In the genomic region with DNA sequence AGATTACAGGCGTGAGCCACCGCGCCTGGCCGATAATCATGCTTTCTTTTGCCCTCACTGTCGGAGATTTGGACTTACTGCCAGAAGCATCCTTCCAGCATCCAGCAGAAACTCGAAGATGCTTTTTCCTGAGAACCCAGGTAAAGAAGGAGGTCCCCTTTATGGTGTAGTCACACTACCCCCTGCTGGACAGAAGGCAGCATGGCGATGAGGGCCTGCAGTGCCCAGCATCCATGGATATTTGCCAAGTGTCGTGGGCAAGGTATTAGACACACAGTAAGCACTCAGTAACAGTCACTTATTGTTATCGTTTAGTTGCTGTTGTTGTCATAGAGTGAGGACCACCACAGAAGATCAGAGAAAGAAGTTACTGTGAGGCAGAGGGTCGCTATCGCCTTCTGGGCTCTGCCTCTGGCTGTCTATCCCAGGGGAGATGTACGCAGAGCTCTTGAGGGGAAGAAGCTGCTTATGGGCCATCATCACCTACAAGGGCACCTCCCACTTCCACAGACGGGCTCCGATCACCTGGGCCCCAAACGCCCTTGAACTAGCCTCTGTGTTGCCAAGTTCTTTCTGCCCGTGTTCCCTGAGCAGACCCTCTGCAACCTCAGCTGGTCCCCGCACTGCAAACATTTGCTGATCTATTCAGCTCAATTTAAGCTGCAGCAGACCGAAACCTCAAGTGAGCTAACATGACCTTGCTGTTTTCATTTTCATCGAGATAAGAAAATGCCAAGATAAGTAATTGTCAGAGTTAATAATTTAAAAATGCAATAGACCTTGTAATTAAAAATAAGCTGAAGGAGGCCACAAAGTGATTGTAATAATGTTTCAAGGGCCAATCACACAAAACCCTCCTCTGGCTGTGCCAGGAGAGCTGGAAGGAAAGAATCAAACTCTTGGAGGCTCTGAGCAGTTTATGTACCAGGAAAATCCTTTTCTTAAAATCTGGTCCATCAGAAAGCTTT, we compare ENCODE assay signal across 9 cellular contexts. TPM values are rescaled to one million over a fixed set of nuclear protein-coding genes. Genes with fewer than 3 reads are reported as not detected.
A peak's percentile ranks its signal among the peaks of the same experiment; 100 is the strongest.
DNase-seq lines count a peak whose midpoint lies in the region; ATAC-seq, FAIRE-seq and TF ChIP-seq lines count a peak whose summit lies in the region.
"Had no signal": no experiment of that assay in that cellular context is flagged by ENCODE, and none has a peak within 500 bp of the region (broad histone marks: within the 10 kb centered on the region; RNA-seq: fewer than 3 reads in every experiment).

No MANE protein-coding gene starts in this region.

- ATAC-seq in HG03457 (IDR thresholded peaks at IDR 0.05; ENCODE audit: unreplicated experiment) (no peak), GM18517 (IDR thresholded peaks at IDR 0.05; ENCODE audit: unreplicated experiment) (no peak)

- H3F3A ChIP-seq in neural cell (ENCODE audit: insufficient read depth, low read length, poor library complexity, severe bottlenecking), result no peaks in the 10 kb centered on the region

- H3K27ac ChIP-seq in AG04450 (ENCODE audit: low read depth, low read length) (no peak overlapping the region), neural cell (ENCODE audit: low read length) (no peak overlapping the region)
- H3K27ac ChIP-seq: epithelial cell of prostate had no signal

- H3K9me2 ChIP-seq in neural cell (ENCODE audit: insufficient read depth, low read length), result no peaks in the 10 kb centered on the region

- TF ChIP-seq RAD21 in neural cell (conservative IDR thresholded peaks at IDR 0.05), result peak; percentile 86

- peak; percentile 70 for TF ChIP-seq CTCF in AG04450 (IDR thresholded peaks at IDR 0.05; ENCODE audit: low read depth, low read length)
- TF ChIP-seq CTCF in fibroblast of mammary gland (conservative IDR thresholded peaks at IDR 0.05; ENCODE audit: control insufficient read depth, insufficient read depth, low read depth, low read length), result peak; percentile 76
- TF ChIP-seq CTCF in neural cell (IDR thresholded peaks at IDR 0.05; ENCODE audit: poor library complexity, severe bottlenecking), result peak; percentile 74

- no peaks in the 10 kb centered on the region for H4K20me1 ChIP-seq in neural cell (ENCODE audit: insufficient read depth)

- no peak overlapping the region for H3K4me3 ChIP-seq in AG04450 (ENCODE audit: low read depth, low read length)
- no peak overlapping the region for H3K4me3 ChIP-seq in fibroblast of mammary gland (ENCODE audit: control insufficient read depth, low read depth, low read length)
- H3K4me3 ChIP-seq in neural cell (ENCODE audit: low read length), result no peak overlapping the region

- CTCF ChIA-PET in AG04450 (lab: Charles Lee), result interaction anchor here (0.6 to 2.4 kb wide), 9 partner anchors 24 to 1716 kb away, joined by 3 to 13 read pairs (median 4); no protein-coding TSS in a partner anchor

- H2AFZ ChIP-seq in neural cell (ENCODE audit: low read depth, low read length), result no peak overlapping the region

- POLR2A ChIA-PET in AG04450 (lab: Yijun Ruan, JAX), result no interaction called here

- no peak for TF ChIP-seq POLR2A in GM12891 (IDR thresholded peaks at IDR 0.05; ENCODE audit: low read depth, low read length)

- no peak for TF ChIP-seq EP300 in neural cell (conservative IDR thresholded peaks at IDR 0.05; ENCODE audit: poor library complexity, severe bottlenecking)

- no peak overlapping the region for H3K4me2 ChIP-seq in neural cell (ENCODE audit: low read length)

- no peak for DNase-seq in AG04450 (ENCODE audit: low read depth, low spot score)
- no peak for DNase-seq in GM12891 (ENCODE audit: insufficient read length, low spot score)
- DNase-seq in NCI-H1436 treated with DMSO at 0.1 percent for 48 hours (lab: John Stamatoyannopoulos, UW), result peak; percentile 5
- DNase-seq in activated CD4-positive, alpha-beta T cell treated with anti-CD3 and anti-CD28 coated beads for 48 hours, result peak; percentile 77
- peak; percentile 57 for DNase-seq in fibroblast of mammary gland (ENCODE audit: low read depth)

- H3K79me2 ChIP-seq in neural cell (replicated peaks; ENCODE audit: insufficient read depth, low read length), result no peaks in the 10 kb centered on the region

- H3K36me3 ChIP-seq in neural cell (ENCODE audit: insufficient read depth, low read length), result no peaks in the 10 kb centered on the region

- peak; percentile 69 for FAIRE-seq in GM12891 (lab: Jason Lieb, UNC)

- no peak overlapping the region for H3K9ac ChIP-seq in neural cell (ENCODE audit: low read length)

- H3K27me3 ChIP-seq in AG04450 (ENCODE audit: control insufficient read depth, insufficient read depth, low read length), result peaks cover 6% of the 10 kb centered on the region
- no peaks in the 10 kb centered on the region for H3K27me3 ChIP-seq in neural cell (ENCODE audit: insufficient read depth, low read depth, low read length)

- H3K9me3 ChIP-seq in AG04450 (ENCODE audit: control insufficient read depth, insufficient read depth, low read length), result no peaks in the 10 kb centered on the region
- no peaks in the 10 kb centered on the region for H3K9me3 ChIP-seq in neural cell (ENCODE audit: low read length)

TF ChIP-seq in GM12891, 5 proteins besides CTCF, POLR2A, EP300 and RAD21:
- no peak for TF ChIP-seq SPI1 (IDR thresholded peaks at IDR 0.05; ENCODE audit: low read depth, low read length)
- no peak for TF ChIP-seq POU2F2 (IDR thresholded peaks at IDR 0.05; ENCODE audit: low read depth, low read length)
- no peak for TF ChIP-seq TAF1 (IDR thresholded peaks at IDR 0.05; ENCODE audit: low read depth, low read length)
- no peak for TF ChIP-seq POLR2AphosphoS5 (IDR thresholded peaks at IDR 0.05; ENCODE audit: low read depth, low read length)
- no peak for TF ChIP-seq PAX5 (IDR thresholded peaks at IDR 0.05; ENCODE audit: insufficient read depth, low read length, severe bottlenecking)

TF ChIP-seq in neural cell, 6 proteins besides CTCF, POLR2A, EP300 and RAD21:
- peak; percentile 89 for TF ChIP-seq SMC3 (conservative IDR thresholded peaks at IDR 0.05; ENCODE audit: poor library complexity)
- TF ChIP-seq POLR2AphosphoS5 (IDR thresholded peaks at IDR 0.05), result no peak

RNA-seq across cellular contexts. Expression of a gene that starts 23.9 kb away (rescaled TPM):
- 87.5 and 92.9 TPM in 2 replicates for polyA plus RNA-seq in AG04450 (2011; rRNA removed)
- 52.5 and 55.2 TPM in 2 replicates for polyA minus RNA-seq in AG04450 (2011; rRNA and poly(A)+ RNA removed)
- 22.4 TPM for polyA plus RNA-seq in GM12891 (2012; ENCODE audit: low read depth, missing spikeins)
- 65.1 and 72.3 TPM in 2 replicates for polyA plus RNA-seq in neural cell
- 55.8 and 67.7 TPM in 2 replicates for polyA minus RNA-seq in neural cell

Comparison
In these comparisons a context has a peak if more than half of its experiments do, and no peak if none do; other contexts are left out.
1. DNase-seq: peak in NCI-H1436 treated with DMSO at 0.1 percent for 48 hours (single experiment), activated CD4-positive, alpha-beta T cell treated with anti-CD3 and anti-CD28 coated beads for 48 hours (single experiment) and fibroblast of mammary gland (single experiment); none in AG04450 (single experiment) and GM12891 (single experiment).
2. Peak in every context shown above with its lines, with median percentiles within 50 percentile points of each other: CTCF ChIP-seq.